8 cellular contexts compared by ENCODE assay signal in the genomic region with DNA sequence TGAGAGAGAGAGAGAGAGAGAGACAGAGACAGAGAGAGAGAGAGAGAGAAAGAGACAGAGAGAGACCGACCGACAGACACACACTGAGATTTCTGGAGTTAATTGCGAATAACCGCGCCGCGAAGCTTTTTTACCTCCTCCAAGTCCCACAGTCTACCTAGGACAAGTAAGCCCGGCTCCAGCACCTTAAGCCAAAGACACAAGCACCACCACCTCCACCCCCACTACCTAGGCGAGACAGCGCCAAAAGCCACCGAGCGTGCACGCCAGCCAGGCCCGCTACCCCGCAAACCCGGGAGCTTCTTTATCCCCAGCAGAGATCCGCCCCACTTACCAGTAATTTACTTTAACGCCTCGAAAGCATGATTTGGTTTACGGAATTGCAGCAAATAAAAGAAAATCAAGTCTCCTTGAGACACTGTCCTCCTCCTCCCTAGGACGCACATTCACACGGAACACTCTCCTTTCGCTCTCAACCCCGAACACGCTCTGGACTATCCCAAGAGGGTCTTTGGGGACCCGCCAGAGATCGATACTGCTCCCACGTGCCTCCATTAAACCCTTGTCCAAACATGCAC.
A peak's percentile ranks its signal among the peaks of the same experiment; 100 is the strongest.
DNase-seq lines count a peak whose midpoint lies in the region; ATAC-seq and TF ChIP-seq lines count a peak whose summit lies in the region.

No MANE protein-coding gene starts in this region.

- H3K4me3 ChIP-seq in WI38 (ENCODE audit: low read depth, low read length): peak overlapping the region; percentile 73

- peak; percentile 29 for ATAC-seq in HG02885 (IDR thresholded peaks at IDR 0.05; ENCODE audit: poor library complexity, unreplicated experiment)
- peak; percentile 27 for ATAC-seq in effector memory CD8-positive, alpha-beta T cell (replicated peaks)
- peak; percentile 25 to 43 (median 29) for ATAC-seq in natural killer cell
- no peak for ATAC-seq in GM18517 (IDR thresholded peaks at IDR 0.05; ENCODE audit: unreplicated experiment)
- ATAC-seq in GM18505 (IDR thresholded peaks at IDR 0.05; ENCODE audit: unreplicated experiment): no peak

- no peaks in the 10 kb centered on the region for H3K9me3 Mint-ChIP-seq in effector memory CD8-positive, alpha-beta T cell
- no peaks in the 10 kb centered on the region for H3K9me3 Mint-ChIP-seq in natural killer cell

- peak overlapping the region; percentile 67 to 77 for H3K27ac Mint-ChIP-seq in effector memory CD8-positive, alpha-beta T cell
- H3K27ac Mint-ChIP-seq in natural killer cell: no peak overlapping the region

- H3K27me3 Mint-ChIP-seq in effector memory CD8-positive, alpha-beta T cell: peaks cover 6 to 11% of the 10 kb centered on the region in 2 donors
- H3K27me3 Mint-ChIP-seq in natural killer cell (ENCODE audit: low read depth in 2 of 2): peaks cover 9 to 41% of the 10 kb centered on the region in 2 donors

- TF ChIP-seq CTCF in WI38 (IDR thresholded peaks at IDR 0.05; ENCODE audit: low read depth, low read length) (no peak), natural killer cell (IDR thresholded peaks at IDR 0.05) (no peak)

- H3K36me3 Mint-ChIP-seq in effector memory CD8-positive, alpha-beta T cell (ENCODE audit: insufficient read depth): peaks cover 5% of the 10 kb centered on the region
- H3K36me3 Mint-ChIP-seq in natural killer cell: no peaks in the 10 kb centered on the region

- intact Hi-C loops in natural killer cell (cut with micrococcal nuclease): no loop called here

- peak in 1 of 3 experiments; percentile 8 for DNase-seq in effector memory CD8-positive, alpha-beta T cell
- no peak for DNase-seq in natural killer cell
- DNase-seq in middle frontal gyrus (ENCODE audit: extremely low spot score, low spot score): no peak
- DNase-seq in NOMO-1 (lab: John Stamatoyannopoulos, UW; ENCODE audit: unreplicated experiment in 2 of 2): no peak

- peak overlapping the region; percentile 89 to 92 for H3K4me3 Mint-ChIP-seq in effector memory CD8-positive, alpha-beta T cell
- peak overlapping the region; percentile 89 for H3K4me3 Mint-ChIP-seq in natural killer cell

- peaks cover 13 to 16% of the 10 kb centered on the region in 2 donors for H3K4me1 Mint-ChIP-seq in effector memory CD8-positive, alpha-beta T cell (ENCODE audit: low read depth in 2 of 2)
- peaks cover 16% of the 10 kb centered on the region in 2 donors for H3K4me1 Mint-ChIP-seq in natural killer cell

- no peak for TF ChIP-seq POLR2A in GM18505 (IDR thresholded peaks at IDR 0.05; ENCODE audit: borderline replicate concordance, extremely low read depth, insufficient read depth, insufficient read length)

Comparison
In these comparisons a context has a peak if more than half of its experiments do, and no peak if none do; other contexts are left out.
1. ATAC-seq: peak in HG02885 (single experiment), effector memory CD8-positive, alpha-beta T cell (single experiment) and natural killer cell (3 of 3); none in GM18517 (single experiment) and GM18505 (single experiment).
2. H3K27ac Mint-ChIP-seq: peak in effector memory CD8-positive, alpha-beta T cell (2 of 2); none in natural killer cell (0 of 2).